Comparison of ENCODE assay signal across 10 cellular contexts in the genomic region with DNA sequence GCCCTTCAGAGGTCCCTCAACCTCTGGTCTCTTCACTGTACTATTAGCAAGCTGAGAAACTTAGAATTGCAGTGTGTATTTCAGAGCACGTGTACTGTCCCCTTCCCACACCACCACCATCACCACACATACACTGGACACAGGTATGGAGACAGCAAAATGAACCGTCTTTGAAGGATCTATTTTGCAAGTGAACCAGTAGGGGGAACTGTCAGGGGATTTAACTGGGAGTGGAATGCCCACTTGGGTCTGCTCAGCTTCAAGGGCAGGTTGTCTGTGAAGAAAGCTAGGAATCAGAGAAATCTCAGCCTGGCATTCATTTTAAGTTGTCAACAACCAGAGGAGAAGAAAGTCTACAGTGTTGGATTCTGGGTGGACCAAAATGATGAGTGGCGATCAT.
DNase-seq lines count a peak whose midpoint lies in the region; ATAC-seq, FAIRE-seq and TF ChIP-seq lines count a peak whose summit lies in the region.
"Had no signal": no experiment of that assay in that cellular context is flagged by ENCODE, and none has a peak within 500 bp of the region (broad histone marks: within the 10 kb centered on the region; RNA-seq: fewer than 3 reads in every experiment).

No MANE protein-coding gene starts in this region.

- BruUV-seq in K562 (replicated peaks; lab: Mats Ljungman, UMichigan): no TSS peak

- peaks cover 0 to 7% (median 1%) of the 10 kb centered on the region in 11 donors for H3K9me3 Mint-ChIP-seq in naive thymus-derived CD4-positive, alpha-beta T cell

- H4K20me1 ChIP-seq in K562 (replicated peaks; ENCODE audit: control insufficient read depth, insufficient read depth, low read length): no peaks in the 10 kb centered on the region; the same call in 1 of the 2 replicates

- DNase-seq in GM06990 (ENCODE audit: extremely low read depth, insufficient read length) (no peak), HuH-7 (ENCODE audit: low spot score) (peak; percentile 36), K562 (ENCODE audit: extremely low read depth in 1 of 4, low spot score in 3 of 4) (peak in 2 of 4 experiments; percentile 18 to 27), kidney epithelial cell (ENCODE audit: low read depth) (peak; percentile 10), KG1 (lab: John Stamatoyannopoulos, UW) (no peak)
- DNase-seq in naive thymus-derived CD4-positive, alpha-beta T cell: no peak
- DNase-seq: stimulated activated CD4-positive, alpha-beta T cell treated with anti-CD3 and anti-CD28 coated beads, Interleukin-2, amount 100 ng/mL, for 48 hours; thyroid gland had no signal

- CTCF ChIA-PET in K562 (lab: Yijun Ruan, JAX; ENCODE audit: low intra/inter-chr PET ratio): no interaction called here
- CTCF ChIA-PET in naive thymus-derived CD4-positive, alpha-beta T cell (lab: Charles Lee): no interaction called here

- no peaks in the 10 kb centered on the region for H3K79me2 ChIP-seq in K562 (ENCODE audit: control insufficient read depth, insufficient read depth, low read length)

- H3K36me3 ChIP-seq in GM06990 (ENCODE audit: control insufficient read depth, insufficient read depth, low read length) (no peaks in the 10 kb centered on the region), K562 (ENCODE audit: control insufficient read depth, insufficient read depth, low read length) (no peaks in the 10 kb centered on the region), kidney epithelial cell (ENCODE audit: control insufficient read depth, insufficient read depth, low read length) (no peaks in the 10 kb centered on the region)
- no peaks in the 10 kb centered on the region for H3K36me3 ChIP-seq in naive thymus-derived CD4-positive, alpha-beta T cell (ENCODE audit: control insufficient read depth in 2 of 3, insufficient read depth in 3 of 3, low read length in 3 of 3)
- H3K36me3 ChIP-seq: thyroid gland had no signal

- no peak overlapping the region for H3K27ac Mint-ChIP-seq in naive thymus-derived CD4-positive, alpha-beta T cell

- TF ChIP-seq RAD21 in K562 (CRISPR knock-in tag; conservative IDR thresholded peaks at IDR 0.05 in 1 of 2, IDR thresholded peaks at IDR 0.05 in 1 of 2): peak in 1 of 2 experiments; percentile 18; a peak in 1 of 4 replicates

- H3K9me1 ChIP-seq in K562 (ENCODE audit: control insufficient read depth, insufficient read depth, low read length): no peaks in the 10 kb centered on the region

- H3K4me3 Mint-ChIP-seq in naive thymus-derived CD4-positive, alpha-beta T cell: no peak overlapping the region

- H3K9me3 ChIP-seq in K562 (replicated peaks; ENCODE audit: control insufficient read depth, insufficient read depth, low read depth, low read length): no peaks in the 10 kb centered on the region
- H3K9me3 ChIP-seq in naive thymus-derived CD4-positive, alpha-beta T cell (ENCODE audit: control insufficient read depth in 2 of 3, low read length in 3 of 3): no peaks in the 10 kb centered on the region
- H3K9me3 ChIP-seq: thyroid gland had no signal

- H3K4me3 ChIP-seq in GM06990 (replicated peaks; ENCODE audit: low read depth, low read length): no peak overlapping the region
- no peak overlapping the region for H3K4me3 ChIP-seq in K562
- no peak overlapping the region for H3K4me3 ChIP-seq in kidney epithelial cell (ENCODE audit: low read depth, low read length)
- H3K4me3 ChIP-seq in naive thymus-derived CD4-positive, alpha-beta T cell (ENCODE audit: low read length): no peak overlapping the region
- H3K4me3 ChIP-seq: thyroid gland had no signal

- peaks cover 0 to 14% (median 0%) of the 10 kb centered on the region in 5 donors for H3K27me3 Mint-ChIP-seq in naive thymus-derived CD4-positive, alpha-beta T cell

- no peaks in the 10 kb centered on the region for H3K4me1 ChIP-seq in K562 (replicated peaks in 1 of 2; ENCODE audit: control insufficient read depth in 2 of 2, insufficient read depth in 2 of 2, low read length in 2 of 2)
- H3K4me1 ChIP-seq in naive thymus-derived CD4-positive, alpha-beta T cell (ENCODE audit: control insufficient read depth in 2 of 2, insufficient read depth in 2 of 2, low read length in 2 of 2): no peaks in the 10 kb centered on the region

- H2AFZ ChIP-seq in K562 (ENCODE audit: low read depth, low read length): no peak overlapping the region

- no peak overlapping the region for H3K4me2 ChIP-seq in K562 (ENCODE audit: insufficient read depth, low read length)

- FAIRE-seq in K562 (lab: Jason Lieb, UNC): peak; percentile 26

- H3K27me3 ChIP-seq in GM06990 (replicated peaks; ENCODE audit: control insufficient read depth, insufficient read depth, low read length): peaks cover 1% of the 10 kb centered on the region
- H3K27me3 ChIP-seq in K562 (ENCODE audit: control insufficient read depth in 2 of 2, insufficient read depth in 2 of 2, low read length in 2 of 2): peaks cover 13 to 16% of the 10 kb centered on the region in 2 experiments; a peak in 4 of 5 replicates
- no peaks in the 10 kb centered on the region for H3K27me3 ChIP-seq in kidney epithelial cell (ENCODE audit: control insufficient read depth, insufficient read depth, low read length)
- H3K27me3 ChIP-seq in naive thymus-derived CD4-positive, alpha-beta T cell (ENCODE audit: control insufficient read depth in 2 of 2, insufficient read depth in 2 of 2, low read length in 2 of 2): no peaks in the 10 kb centered on the region
- H3K27me3 ChIP-seq: thyroid gland had no signal

- intact Hi-C loops in K562 (cut with micrococcal nuclease): no loop called here
- intact Hi-C loops in naive thymus-derived CD4-positive, alpha-beta T cell (cut with micrococcal nuclease): no loop called here

- no peaks in the 10 kb centered on the region for H3K4me1 Mint-ChIP-seq in naive thymus-derived CD4-positive, alpha-beta T cell

- H3K27ac ChIP-seq in K562 (ENCODE audit: extremely low read depth, low read depth, low read length): no peak overlapping the region
- no peak overlapping the region for H3K27ac ChIP-seq in naive thymus-derived CD4-positive, alpha-beta T cell (ENCODE audit: low read depth, low read length)
- H3K27ac ChIP-seq: thyroid gland had no signal

- POLR2A ChIA-PET in K562 (lab: Yijun Ruan, JAX): interaction anchor here (0.6 kb wide), 1 partner anchor 136 kb away, joined by 3 read pairs; no protein-coding TSS in a partner anchor
- POLR2A ChIA-PET in naive thymus-derived CD4-positive, alpha-beta T cell (lab: Charles Lee): no interaction called here

- H3K36me3 Mint-ChIP-seq in naive thymus-derived CD4-positive, alpha-beta T cell: no peaks in the 10 kb centered on the region

- 3% methylated on average over 3 of the region's 3 CpGs for WGBS in K562 (ENCODE audit: insufficient coverage, low coverage, missing lambda C conversion rate)

- TF ChIP-seq EP300 in K562 (IDR thresholded peaks at IDR 0.05; ENCODE audit: low read length): no peak

- no peak for TF ChIP-seq POLR2A in K562 (conservative IDR thresholded peaks at IDR 0.05)
- TF ChIP-seq POLR2A in GM18505 (IDR thresholded peaks at IDR 0.05; ENCODE audit: borderline replicate concordance, extremely low read depth, insufficient read depth, insufficient read length): no peak

- peak; percentile 82 for ATAC-seq in K562
- ATAC-seq in GM19023 (IDR thresholded peaks at IDR 0.05; ENCODE audit: unreplicated experiment): no peak
- ATAC-seq in GM18505 (IDR thresholded peaks at IDR 0.05; ENCODE audit: unreplicated experiment): no peak
- no peak for ATAC-seq in naive thymus-derived CD4-positive, alpha-beta T cell

- H3K9ac ChIP-seq in K562 (ENCODE audit: insufficient read depth in 1 of 2, low read depth in 2 of 2, low read length in 2 of 2): no peak overlapping the region

- peak; percentile 44 for TF ChIP-seq CTCF in GM06990 (IDR thresholded peaks at IDR 0.05; ENCODE audit: insufficient read depth, low read length, poor library complexity, severe bottlenecking)
- peak in 2 of 3 experiments; percentile 42 to 48; a peak in 4 of 6 replicates for TF ChIP-seq CTCF in K562 (IDR thresholded peaks at IDR 0.05 in 2 of 3, conservative IDR thresholded peaks at IDR 0.05 in 1 of 3; ENCODE audit: insufficient read depth in 2 of 3, low read depth in 1 of 3, low read length in 3 of 3)
- TF ChIP-seq CTCF in kidney epithelial cell (IDR thresholded peaks at IDR 0.05; ENCODE audit: insufficient read depth, low read length, poor library complexity, severe bottlenecking): peak; percentile 37

- in situ Hi-C loops in K562 (cut with MboI): no loop called here

TF ChIP-seq in K562, 482 proteins besides CTCF, POLR2A, EP300 and RAD21:
- TF ChIP-seq CBX1 (IDR thresholded peaks at IDR 0.05; ENCODE audit: low read depth) (no peak), ZFP30 (CRISPR knock-in tag; IDR thresholded peaks at IDR 0.05; ENCODE audit: borderline replicate concordance) (no peak), TEAD1 (CRISPR knock-in tag; IDR thresholded peaks at IDR 0.05) (no peak), VEZF1 (CRISPR knock-in tag; IDR thresholded peaks at IDR 0.05) (no peak), RBM34 (IDR thresholded peaks at IDR 0.05; ENCODE audit: borderline replicate concordance, insufficient read depth, low read length) (no peak), POLR2H (tag; IDR thresholded peaks at IDR 0.05; ENCODE audit: low read depth) (no peak), ZNF23 (CRISPR knock-in tag; IDR thresholded peaks at IDR 0.05) (no peak), SRSF1 (IDR thresholded peaks at IDR 0.05; ENCODE audit: low read depth, low read length) (no peak)
TF ChIP-seq in K562: peak in this region for 0.

Comparison
In these comparisons a context has a peak if more than half of its experiments do, and no peak if none do; other contexts are left out.
1. DNase-seq: peak in HuH-7 (single experiment) and kidney epithelial cell (single experiment); none in GM06990 (single experiment), KG1 (single experiment) and naive thymus-derived CD4-positive, alpha-beta T cell (0 of 9).
2. Peak in every context shown above with its lines, with median percentiles within 50 percentile points of each other: CTCF ChIP-seq.